In the genomic region with DNA sequence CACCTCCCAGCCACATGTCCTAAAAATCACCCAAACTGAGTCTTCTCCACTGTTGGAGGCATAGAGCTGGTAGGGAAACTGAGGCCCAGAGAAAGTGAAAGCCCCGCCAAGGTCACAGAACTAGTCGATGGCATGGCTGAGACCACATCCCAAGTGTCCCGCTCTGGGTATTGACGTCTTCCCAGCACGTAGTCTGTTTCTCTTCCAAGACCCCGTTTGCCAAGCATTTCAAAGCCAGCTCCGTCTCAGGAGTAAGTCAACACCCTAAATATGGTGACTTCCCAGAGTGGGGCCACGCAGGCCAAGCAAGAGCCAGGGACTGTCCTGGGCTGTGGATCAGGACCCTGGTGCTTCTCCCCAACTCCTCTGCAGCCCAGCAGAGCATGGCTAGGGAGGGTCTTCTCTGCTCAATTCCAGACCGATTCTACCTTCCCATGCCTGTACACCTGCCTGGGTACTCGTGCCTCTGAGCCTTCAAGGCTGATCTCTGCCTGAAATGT, we compare ENCODE assay signal across 2 cellular contexts.
TF ChIP-seq lines count a peak whose summit lies in the region.

No MANE protein-coding gene starts in this region.

TF ChIP-seq in IMR-90, 13 proteins besides CTCF, POLR2A, EP300 and RAD21:
- TF ChIP-seq MXI1 (IDR thresholded peaks at IDR 0.05; ENCODE audit: borderline replicate concordance, low read depth, low read length) (no peak), NFE2L2 (IDR thresholded peaks at IDR 0.05; ENCODE audit: low read depth, low read length) (no peak), MAZ (IDR thresholded peaks at IDR 0.05; ENCODE audit: borderline replicate concordance, low read depth, low read length) (no peak), SMC3 (IDR thresholded peaks at IDR 0.05; ENCODE audit: low read depth, low read length) (no peak), USF2 (IDR thresholded peaks at IDR 0.05; ENCODE audit: low read depth, low read length) (no peak), RFX5 (IDR thresholded peaks at IDR 0.05; ENCODE audit: low read depth, low read length) (no peak), CEBPB (IDR thresholded peaks at IDR 0.05; ENCODE audit: low read depth, low read length) (no peak), CHD1 (IDR thresholded peaks at IDR 0.05; ENCODE audit: low read depth, low read length) (no peak), FOS (IDR thresholded peaks at IDR 0.05; ENCODE audit: low read depth, low read length) (no peak)

TF ChIP-seq in HepG2, 621 proteins besides CTCF, POLR2A, EP300 and RAD21:
- TF ChIP-seq KMT2A (CRISPR knock-in tag; IDR thresholded peaks at IDR 0.05) = no peak
- no peak for TF ChIP-seq STAG1 (CRISPR knock-in tag; IDR thresholded peaks at IDR 0.05)
- TF ChIP-seq ZBTB7B (CRISPR knock-in tag; IDR thresholded peaks at IDR 0.05) = no peak
- TF ChIP-seq MED1 (CRISPR knock-in tag; IDR thresholded peaks at IDR 0.05) = no peak
- no peak for TF ChIP-seq NAIF1 (CRISPR knock-in tag; IDR thresholded peaks at IDR 0.05; ENCODE audit: borderline replicate concordance)
- TF ChIP-seq, protein P1, sequence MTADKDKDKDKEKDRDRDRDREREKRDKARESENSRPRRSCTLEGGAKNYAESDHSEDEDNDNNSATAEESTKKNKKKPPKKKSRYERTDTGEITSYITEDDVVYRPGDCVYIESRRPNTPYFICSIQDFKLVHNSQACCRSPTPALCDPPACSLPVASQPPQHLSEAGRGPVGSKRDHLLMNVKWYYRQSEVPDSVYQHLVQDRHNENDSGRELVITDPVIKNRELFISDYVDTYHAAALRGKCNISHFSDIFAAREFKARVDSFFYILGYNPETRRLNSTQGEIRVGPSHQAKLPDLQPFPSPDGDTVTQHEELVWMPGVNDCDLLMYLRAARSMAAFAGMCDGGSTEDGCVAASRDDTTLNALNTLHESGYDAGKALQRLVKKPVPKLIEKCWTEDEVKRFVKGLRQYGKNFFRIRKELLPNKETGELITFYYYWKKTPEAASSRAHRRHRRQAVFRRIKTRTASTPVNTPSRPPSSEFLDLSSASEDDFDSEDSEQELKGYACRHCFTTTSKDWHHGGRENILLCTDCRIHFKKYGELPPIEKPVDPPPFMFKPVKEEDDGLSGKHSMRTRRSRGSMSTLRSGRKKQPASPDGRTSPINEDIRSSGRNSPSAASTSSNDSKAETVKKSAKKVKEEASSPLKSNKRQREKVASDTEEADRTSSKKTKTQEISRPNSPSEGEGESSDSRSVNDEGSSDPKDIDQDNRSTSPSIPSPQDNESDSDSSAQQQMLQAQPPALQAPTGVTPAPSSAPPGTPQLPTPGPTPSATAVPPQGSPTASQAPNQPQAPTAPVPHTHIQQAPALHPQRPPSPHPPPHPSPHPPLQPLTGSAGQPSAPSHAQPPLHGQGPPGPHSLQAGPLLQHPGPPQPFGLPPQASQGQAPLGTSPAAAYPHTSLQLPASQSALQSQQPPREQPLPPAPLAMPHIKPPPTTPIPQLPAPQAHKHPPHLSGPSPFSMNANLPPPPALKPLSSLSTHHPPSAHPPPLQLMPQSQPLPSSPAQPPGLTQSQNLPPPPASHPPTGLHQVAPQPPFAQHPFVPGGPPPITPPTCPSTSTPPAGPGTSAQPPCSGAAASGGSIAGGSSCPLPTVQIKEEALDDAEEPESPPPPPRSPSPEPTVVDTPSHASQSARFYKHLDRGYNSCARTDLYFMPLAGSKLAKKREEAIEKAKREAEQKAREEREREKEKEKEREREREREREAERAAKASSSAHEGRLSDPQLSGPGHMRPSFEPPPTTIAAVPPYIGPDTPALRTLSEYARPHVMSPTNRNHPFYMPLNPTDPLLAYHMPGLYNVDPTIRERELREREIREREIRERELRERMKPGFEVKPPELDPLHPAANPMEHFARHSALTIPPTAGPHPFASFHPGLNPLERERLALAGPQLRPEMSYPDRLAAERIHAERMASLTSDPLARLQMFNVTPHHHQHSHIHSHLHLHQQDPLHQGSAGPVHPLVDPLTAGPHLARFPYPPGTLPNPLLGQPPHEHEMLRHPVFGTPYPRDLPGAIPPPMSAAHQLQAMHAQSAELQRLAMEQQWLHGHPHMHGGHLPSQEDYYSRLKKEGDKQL (CRISPR knock-in tag; IDR thresholded peaks at IDR 0.05; ENCODE audit: low read depth) = no peak
- no peak for TF ChIP-seq ZKSCAN8 (CRISPR knock-in tag; IDR thresholded peaks at IDR 0.05; ENCODE audit: borderline replicate concordance)
TF ChIP-seq in HepG2: peak in this region for 0.
